21 cellular contexts compared by ENCODE assay signal in the genomic region with DNA sequence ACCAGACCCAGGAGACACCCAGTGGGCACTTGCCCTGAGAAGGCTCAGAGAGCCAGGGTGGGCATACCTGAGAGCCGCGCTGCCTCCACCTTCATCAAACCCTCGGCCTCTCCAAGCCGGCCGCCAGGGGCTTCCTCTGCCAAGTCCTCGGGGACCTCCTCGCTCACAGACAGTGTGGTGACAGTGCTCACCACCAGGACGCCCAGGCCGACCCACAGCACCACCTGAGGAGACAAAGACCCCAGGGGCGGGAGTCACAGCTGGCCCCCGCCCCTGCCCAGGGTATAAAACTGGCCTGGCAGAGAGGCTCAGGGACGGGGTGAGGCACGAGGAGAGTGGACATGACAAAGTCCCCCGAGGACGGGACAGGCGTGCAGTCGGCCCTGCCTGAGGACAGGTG.
"Had no signal": no experiment of that assay in that cellular context is flagged by ENCODE, and none has a peak within 500 bp of the region (broad histone marks: within the 10 kb centered on the region; RNA-seq: fewer than 3 reads in every experiment).

No MANE protein-coding gene starts in this region.

- H3K36me3 Mint-ChIP-seq: IgD-negative memory B cell had no signal

- H3K9me3 ChIP-seq: SK-N-SH had no signal

- H3K9ac ChIP-seq: KMS-11, SK-N-SH had no signal

- H3K4me2 ChIP-seq: KMS-11, SK-N-SH had no signal

- H3K27me3 Mint-ChIP-seq: IgD-negative memory B cell had no signal

- H3K27ac ChIP-seq: KMS-11 had no signal

- H3K27ac Mint-ChIP-seq: IgD-negative memory B cell had no signal

- ATAC-seq: HepG2, K562 had no signal

- DNase-seq: Kasumi-1, MM.1S, NCI-H1092 treated with DMSO at 0.1 percent for 48 hours, NCI-H1436, NCI-H187, NCI-H2029, NCI-H2081 treated with DMSO at 0.1 percent for 48 hours, NCI-H2171, NCI-H226, NCI-H446, NCI-H510A, NCI-H524 treated with DMSO at 0.1 percent for 48 hours, NCI-H69, NCI-H774, RPMI8226, SHP77, SK-N-SH had no signal

- H3K9me3 Mint-ChIP-seq: IgD-negative memory B cell had no signal

- H3K4me3 ChIP-seq: K562 had no signal
